In the genomic region with DNA sequence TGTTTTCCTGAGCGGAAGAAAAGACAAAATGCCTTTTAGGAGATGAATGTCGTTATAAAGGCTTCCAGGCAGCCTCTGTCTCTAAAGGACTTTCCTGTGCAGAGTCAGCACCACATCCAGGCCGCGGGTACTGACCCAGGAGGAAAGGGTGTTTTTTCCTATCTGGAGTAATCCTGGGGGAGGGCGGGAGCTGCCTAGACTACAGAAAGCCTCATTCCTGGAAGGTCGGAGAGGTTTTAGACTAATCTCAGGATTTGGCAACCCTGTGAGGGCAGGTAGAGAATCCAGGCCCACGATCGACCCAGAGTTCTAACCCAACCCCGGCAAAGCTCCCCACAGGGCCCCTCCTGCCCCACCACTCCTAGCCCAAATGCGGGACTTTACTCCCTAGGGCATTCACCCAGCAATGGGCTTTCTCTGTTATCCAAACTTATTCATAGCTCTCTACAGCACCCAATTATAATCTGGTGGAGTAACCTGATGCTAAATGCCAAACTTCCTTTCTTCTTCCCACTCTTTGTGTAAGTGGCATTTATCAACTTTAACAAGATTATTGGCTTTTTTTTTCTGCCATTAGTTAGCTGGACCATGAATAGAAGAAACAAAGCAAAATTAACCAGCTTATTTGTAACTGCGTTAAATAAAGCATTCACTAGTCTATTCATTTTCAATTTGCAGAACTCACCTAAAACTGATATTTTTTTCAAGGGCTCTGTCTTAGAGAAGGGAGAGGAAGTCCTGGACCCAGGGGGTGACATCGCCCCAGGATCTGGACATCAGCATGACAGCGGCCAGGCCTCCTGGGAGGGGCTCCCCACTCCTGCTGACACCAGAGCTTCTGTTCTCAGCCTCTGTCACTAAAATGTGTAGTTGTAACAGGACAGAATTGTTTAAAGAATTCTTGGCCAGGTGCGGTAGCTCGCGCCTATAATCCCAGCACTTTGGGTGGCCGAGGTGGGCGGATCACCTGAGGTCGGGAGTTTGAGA, we compare ENCODE assay signal across 10 cellular contexts. TPM values are rescaled to one million over a fixed set of nuclear protein-coding genes. Genes with fewer than 3 reads are reported as not detected.
DNase-seq lines count a peak whose midpoint lies in the region; ATAC-seq and TF ChIP-seq lines count a peak whose summit lies in the region.
"Had no signal": no experiment of that assay in that cellular context is flagged by ENCODE, and none has a peak within 500 bp of the region (broad histone marks: within the 10 kb centered on the region; RNA-seq: fewer than 3 reads in every experiment).

No MANE protein-coding gene starts in this region.

- no peak for TF ChIP-seq EP300 in suprapubic skin (IDR thresholded peaks at IDR 0.05)

- peak overlapping the region; percentile 91 for H3K4me3 ChIP-seq in suprapubic skin

- H3K9me3 ChIP-seq in suprapubic skin = no peaks in the 10 kb centered on the region

- no peak overlapping the region for H3K27ac Mint-ChIP-seq in activated CD4-positive, alpha-beta T cell treated with anti-CD3 and anti-CD28 coated beads, Interleukin-2, amount 10 ng/mL, durations not matched to agents 24 days and 14 days

- peak overlapping the region; percentile 66 for H3K4me3 Mint-ChIP-seq in activated CD4-positive, alpha-beta T cell treated with anti-CD3 and anti-CD28 coated beads, Interleukin-2, amount 10 ng/mL, durations not matched to agents 24 days and 14 days

- H3K4me1 Mint-ChIP-seq in activated CD4-positive, alpha-beta T cell treated with anti-CD3 and anti-CD28 coated beads, Interleukin-2, amount 10 ng/mL, durations not matched to agents 24 days and 14 days = peaks cover 3% of the 10 kb centered on the region

- peaks cover 19% of the 10 kb centered on the region for H3K4me1 ChIP-seq in suprapubic skin

- H3K27ac ChIP-seq in suprapubic skin = no peak overlapping the region

- DNase-seq in activated CD4-positive, alpha-beta T cell treated with anti-CD3 and anti-CD28 coated beads, Interleukin-2, amount 10 ng/mL, durations not matched to agents 24 days and 14 days = no peak
- DNase-seq in activated CD4-positive, alpha-beta T cell treated with anti-CD3 and anti-CD28 coated beads, Interleukin-2, amount 50 U/mL, for 4 hours = no peak
- peak; percentile 12 for DNase-seq in cerebellar cortex (ENCODE audit: low spot score)
- peak; percentile 86 for DNase-seq in medulla oblongata (ENCODE audit: extremely low spot score)
- no peak for DNase-seq in suprapubic skin (ENCODE audit: low spot score in 2 of 2)
- no peak for DNase-seq in hepatic stellate cell (ENCODE audit: low spot score)
- DNase-seq: activated CD4-positive, CD25-positive, alpha-beta regulatory T cell; Karpas-422 had no signal

- ATAC-seq in HG03196 (IDR thresholded peaks at IDR 0.05; ENCODE audit: unreplicated experiment) (no peak), HG03354 (IDR thresholded peaks at IDR 0.05; ENCODE audit: poor library complexity, severe bottlenecking, unreplicated experiment) (no peak)

- H3K9me3 Mint-ChIP-seq in activated CD4-positive, alpha-beta T cell treated with anti-CD3 and anti-CD28 coated beads, Interleukin-2, amount 10 ng/mL, durations not matched to agents 24 days and 14 days = no peaks in the 10 kb centered on the region

- intact Hi-C loops in activated CD4-positive, alpha-beta T cell treated with anti-CD3 and anti-CD28 coated beads, Interleukin-2, amount 10 ng/mL, durations not matched to agents 24 days and 14 days (cut with micrococcal nuclease) = loop anchor here (2.0 to 5.0 kb wide), 2 partner anchors 63 to 574 kb away; no protein-coding TSS in a partner anchor

- no peaks in the 10 kb centered on the region for H3K36me3 ChIP-seq in suprapubic skin

- H3K27me3 Mint-ChIP-seq in activated CD4-positive, alpha-beta T cell treated with anti-CD3 and anti-CD28 coated beads, Interleukin-2, amount 10 ng/mL, durations not matched to agents 24 days and 14 days = peaks cover 62% of the 10 kb centered on the region

- WGBS in suprapubic skin = 66% methylated on average over 19 of the region's 19 CpGs

- no peak for TF ChIP-seq POLR2A in suprapubic skin (IDR thresholded peaks at IDR 0.05)

- H3K36me3 Mint-ChIP-seq in activated CD4-positive, alpha-beta T cell treated with anti-CD3 and anti-CD28 coated beads, Interleukin-2, amount 10 ng/mL, durations not matched to agents 24 days and 14 days (ENCODE audit: low read depth) = no peaks in the 10 kb centered on the region

- peaks cover 23% of the 10 kb centered on the region for H3K27me3 ChIP-seq in suprapubic skin

- no peak for TF ChIP-seq CTCF in suprapubic skin (IDR thresholded peaks at IDR 0.05)

RNA-seq across cellular contexts. Expression of gene FAM124A, which starts 1.4 kb away (rescaled TPM):
- 0.82 and 1.1 TPM in 2 replicates for total RNA-seq in activated CD4-positive, alpha-beta T cell treated with anti-CD3 and anti-CD28 coated beads, Interleukin-2, amount 10 ng/mL, durations not matched to agents 24 days and 14 days
- 1 to 10 TPM in 3 of 4 donors, under 1 TPM in 1; 0.91 to 4.1 (median 2.8) TPM for total RNA-seq in suprapubic skin

Comparison
In these comparisons a context has a peak if more than half of its experiments do, and no peak if none do; other contexts are left out.
1. DNase-seq: peak in cerebellar cortex (single experiment) and medulla oblongata (single experiment); none in activated CD4-positive, alpha-beta T cell treated with anti-CD3 and anti-CD28 coated beads, Interleukin-2, amount 10 ng/mL, durations not matched to agents 24 days and 14 days (single experiment), activated CD4-positive, alpha-beta T cell treated with anti-CD3 and anti-CD28 coated beads, Interleukin-2, amount 50 U/mL, for 4 hours (0 of 2), suprapubic skin (0 of 2) and hepatic stellate cell (single experiment).